ENCODE assay signal across 2 cellular contexts in genomic region chr15:84888639-84889038, GRCh38.
TF ChIP-seq lines count a peak whose summit lies in the region.

No MANE protein-coding gene starts in this region.

TF ChIP-seq in GM23338, 12 proteins besides CTCF, POLR2A, EP300 and RAD21:
- TF ChIP-seq POLR2AphosphoS5 (IDR thresholded peaks at IDR 0.05; ENCODE audit: low read depth) (no peak), ZNF114 (CRISPR knock-in tag; IDR thresholded peaks at IDR 0.05) (no peak), ZNF331 (CRISPR knock-in tag; IDR thresholded peaks at IDR 0.05; ENCODE audit: low read depth) (no peak), ZNF462 (CRISPR knock-in tag; IDR thresholded peaks at IDR 0.05) (no peak), STAT1 (IDR thresholded peaks at IDR 0.05; ENCODE audit: unreplicated experiment) (no peak), EZH2 (IDR thresholded peaks at IDR 0.05; ENCODE audit: low read depth, unreplicated experiment) (no peak)
- TF ChIP-seq, protein P1, sequence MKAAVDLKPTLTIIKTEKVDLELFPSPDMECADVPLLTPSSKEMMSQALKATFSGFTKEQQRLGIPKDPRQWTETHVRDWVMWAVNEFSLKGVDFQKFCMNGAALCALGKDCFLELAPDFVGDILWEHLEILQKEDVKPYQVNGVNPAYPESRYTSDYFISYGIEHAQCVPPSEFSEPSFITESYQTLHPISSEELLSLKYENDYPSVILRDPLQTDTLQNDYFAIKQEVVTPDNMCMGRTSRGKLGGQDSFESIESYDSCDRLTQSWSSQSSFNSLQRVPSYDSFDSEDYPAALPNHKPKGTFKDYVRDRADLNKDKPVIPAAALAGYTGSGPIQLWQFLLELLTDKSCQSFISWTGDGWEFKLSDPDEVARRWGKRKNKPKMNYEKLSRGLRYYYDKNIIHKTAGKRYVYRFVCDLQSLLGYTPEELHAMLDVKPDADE (IDR thresholded peaks at IDR 0.05) = no peak

TF ChIP-seq in K562, 482 proteins besides CTCF, POLR2A, EP300 and RAD21:
- TF ChIP-seq ZNF77 (CRISPR knock-in tag; IDR thresholded peaks at IDR 0.05) = no peak
- TF ChIP-seq, protein P2, sequence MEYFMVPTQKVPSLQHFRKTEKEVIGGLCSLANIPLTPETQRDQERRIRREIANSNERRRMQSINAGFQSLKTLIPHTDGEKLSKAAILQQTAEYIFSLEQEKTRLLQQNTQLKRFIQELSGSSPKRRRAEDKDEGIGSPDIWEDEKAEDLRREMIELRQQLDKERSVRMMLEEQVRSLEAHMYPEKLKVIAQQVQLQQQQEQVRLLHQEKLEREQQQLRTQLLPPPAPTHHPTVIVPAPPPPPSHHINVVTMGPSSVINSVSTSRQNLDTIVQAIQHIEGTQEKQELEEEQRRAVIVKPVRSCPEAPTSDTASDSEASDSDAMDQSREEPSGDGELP (CRISPR knock-in tag; IDR thresholded peaks at IDR 0.05; ENCODE audit: borderline replicate concordance) = 0 out of 2 replicates have a peak, but pooled peaks have one; percentile 22
